Comparison of ENCODE assay signal across 8 cellular contexts in the genomic region with DNA sequence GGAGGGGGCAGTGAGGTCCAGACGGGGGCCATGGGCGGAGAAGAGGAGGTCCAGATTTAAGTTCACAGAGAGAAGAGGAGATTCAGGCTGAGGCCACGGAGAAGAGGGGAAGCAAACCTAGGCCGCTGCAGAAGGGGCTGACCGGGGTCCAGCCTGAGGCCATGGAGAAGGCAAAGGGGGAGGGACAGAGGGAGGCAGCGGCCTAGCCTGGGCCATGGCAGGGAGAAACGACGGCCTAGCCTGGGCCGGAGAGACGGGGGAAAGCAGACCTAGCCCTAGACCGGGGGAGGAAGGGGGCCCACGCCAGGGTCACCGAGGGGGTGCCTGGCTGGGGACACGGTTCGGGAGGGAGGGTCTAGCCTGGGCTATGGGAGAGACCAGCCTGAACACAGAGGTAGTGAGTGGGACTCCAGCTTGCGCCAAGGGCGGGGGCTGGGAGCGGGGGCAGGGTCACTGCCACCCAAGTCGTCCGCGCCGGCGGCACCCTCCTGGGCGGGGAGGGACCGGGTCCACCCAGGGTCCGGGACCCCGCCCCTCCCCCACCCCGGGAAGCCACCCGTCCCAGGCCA. TPM values are rescaled to one million over a fixed set of nuclear protein-coding genes. Genes with fewer than 3 reads are reported as not detected.
A peak's percentile ranks its signal among the peaks of the same experiment; 100 is the strongest.
DNase-seq lines count a peak whose midpoint lies in the region; ATAC-seq and TF ChIP-seq lines count a peak whose summit lies in the region.

No MANE protein-coding gene starts in this region.

- peak; percentile 6 for ATAC-seq in GM19467 (IDR thresholded peaks at IDR 0.05; ENCODE audit: unreplicated experiment)
- ATAC-seq in gastrocnemius medialis = peak; percentile 9 to 13

- peaks cover 7% of the 10 kb centered on the region for H3K36me3 Mint-ChIP-seq in activated naive CD8-positive, alpha-beta T cell

- in situ Hi-C loops in gastrocnemius medialis (cut with MboI; ENCODE audit: low sequenced_read_pairs in 4 of 4) = loop anchor here in 3 of 4 donors (10.0 to 25.0 kb wide), 4 partner anchors 98 to 170 kb away; a partner anchor contains a TSS

- H3K27ac ChIP-seq in gastrocnemius medialis = peak overlapping the region; percentile 87 to 99 (median 96)

- intact Hi-C loops in gastrocnemius medialis (cut with DNase I; ENCODE audit: low total_unique reads) = loop anchor here (2.0 to 5.0 kb wide), 5 partner anchors 48 to 167 kb away; a partner anchor contains a TSS

- H3K27ac Mint-ChIP-seq in activated naive CD8-positive, alpha-beta T cell = peak overlapping the region; percentile 96

- no peaks in the 10 kb centered on the region for H3K27me3 Mint-ChIP-seq in activated naive CD8-positive, alpha-beta T cell

- DNase-seq in COLO668 (lab: John Stamatoyannopoulos, UW; ENCODE audit: unreplicated experiment) (peak; percentile 63), HT-29 (ENCODE audit: low spot score) (peak; percentile 34), hepatic stellate cell (ENCODE audit: low spot score) (peak; percentile 44), gastrocnemius medialis (peak in 1 of 2 donors; percentile 32), NCI-H2171 treated with DMSO at 0.1 percent for 48 hours (lab: John Stamatoyannopoulos, UW) (no peak)
- no peak for DNase-seq in stimulated activated naive CD4-positive, alpha-beta T cell (lab: John Stamatoyannopoulos, UW)

- no peaks in the 10 kb centered on the region for H3K27me3 ChIP-seq in gastrocnemius medialis

- peak overlapping the region; percentile 93 for H3K4me3 Mint-ChIP-seq in activated naive CD8-positive, alpha-beta T cell

- peak overlapping the region; percentile 83 to 98 (median 90) for H3K4me3 ChIP-seq in gastrocnemius medialis

- no peak for TF ChIP-seq CTCF in gastrocnemius medialis (IDR thresholded peaks at IDR 0.05 in 4 of 5, conservative IDR thresholded peaks at IDR 0.05 in 1 of 5)

- H3K36me3 ChIP-seq in gastrocnemius medialis = no peaks in the 10 kb centered on the region

- no peaks in the 10 kb centered on the region for H3K9me3 Mint-ChIP-seq in activated naive CD8-positive, alpha-beta T cell (ENCODE audit: low read depth)

- H3K4me1 Mint-ChIP-seq in activated naive CD8-positive, alpha-beta T cell (ENCODE audit: low read depth) = peaks cover 69% of the 10 kb centered on the region

- TF ChIP-seq POLR2A in gastrocnemius medialis (IDR thresholded peaks at IDR 0.05) = no peak

- no peaks in the 10 kb centered on the region for H3K9me3 ChIP-seq in gastrocnemius medialis

- H3K4me1 ChIP-seq in gastrocnemius medialis = peaks cover 59 to 63% of the 10 kb centered on the region in 2 donors

RNA-seq across cellular contexts. Expression of gene CAPZB, which starts 0.5 kb away (rescaled TPM):
- 71.9 and 87.3 TPM in 2 replicates for total RNA-seq in HT-29 (2014; rRNA removed; shearing (Covaris generic))
- 10 to 100 TPM; 48.6 to 93.8 (median 74.9) TPM for total RNA-seq in gastrocnemius medialis

Comparison
In these comparisons a context has a peak if more than half of its experiments do, and no peak if none do; other contexts are left out.
1. DNase-seq: peak in COLO668 (single experiment), HT-29 (single experiment) and hepatic stellate cell (single experiment); none in stimulated activated naive CD4-positive, alpha-beta T cell (0 of 6) and NCI-H2171 treated with DMSO at 0.1 percent for 48 hours (single experiment).